13 cellular contexts compared by ENCODE assay signal in the genomic region with DNA sequence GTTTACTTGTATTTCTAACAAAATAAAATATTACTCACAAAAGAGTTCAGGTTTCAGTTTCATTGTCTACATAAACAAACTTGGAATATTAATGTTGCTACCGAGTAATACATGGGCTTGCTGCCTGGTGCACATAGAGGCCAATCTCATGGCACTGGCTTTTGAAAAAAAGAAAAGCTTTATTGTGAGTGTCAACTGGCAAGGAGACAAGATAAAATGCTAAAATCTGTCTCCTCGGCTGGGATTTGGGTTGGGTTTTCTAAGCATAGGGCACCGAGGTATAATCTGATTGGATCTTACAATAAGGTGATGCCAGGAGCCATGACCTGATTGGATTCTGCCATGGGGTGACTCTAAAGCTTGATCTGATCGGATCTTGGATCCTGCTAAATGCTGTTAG.
"Had no signal": no experiment of that assay in that cellular context is flagged by ENCODE, and none has a peak within 500 bp of the region (broad histone marks: within the 10 kb centered on the region; RNA-seq: fewer than 3 reads in every experiment).

No MANE protein-coding gene starts in this region.

- DNase-seq: activated CD4-positive, alpha-beta T cell treated with anti-CD3 and anti-CD28 coated beads for 48 hours; activated CD8-positive, alpha-beta memory T cell treated with anti-CD3 and anti-CD28 coated beads, Interleukin-2, amount 50 U/mL, for 48 hours; activated CD8-positive, alpha-beta T cell treated with anti-CD3 and anti-CD28 coated beads for 36 hours; activated naive CD8-positive, alpha-beta T cell treated with anti-CD3 and anti-CD28 coated beads, Interleukin-2, amount 10 ng/mL, durations not matched to agents 7 days and 5 days; activated T-cell treated with anti-CD3 and anti-CD28 coated beads, Interleukin-2, amount 50 U/mL, for 72 hours; brain microvascular endothelial cell; endodermal cell; left ventricle myocardium inferior; mesenchymal stem cell; psoas muscle; right lobe of liver; upper lobe of right lung had no signal

- H3K27ac ChIP-seq: brain microvascular endothelial cell, hepatocyte, left ventricle myocardium inferior, psoas muscle, right lobe of liver, upper lobe of right lung had no signal

- H2AFZ ChIP-seq: hepatocyte had no signal

- H3K4me1 ChIP-seq: left ventricle myocardium inferior, psoas muscle, right lobe of liver, upper lobe of right lung had no signal

- H3K36me3 ChIP-seq: brain microvascular endothelial cell, left ventricle myocardium inferior, right lobe of liver, upper lobe of right lung had no signal

- H3K9me3 ChIP-seq: left ventricle myocardium inferior, psoas muscle, right lobe of liver, upper lobe of right lung had no signal

- H3K4me2 ChIP-seq: hepatocyte had no signal

- ATAC-seq: activated CD8-positive, alpha-beta T cell treated with anti-CD3 and anti-CD28 coated beads for 36 hours; activated T-cell treated with anti-CD3 and anti-CD28 coated beads, Interleukin-2, amount 50 U/mL, for 72 hours; psoas muscle; right lobe of liver; upper lobe of right lung had no signal

- H3K27me3 ChIP-seq: brain microvascular endothelial cell, hepatocyte, right lobe of liver, upper lobe of right lung had no signal

- H3K79me2 ChIP-seq: hepatocyte had no signal

- H3K4me3 ChIP-seq: hepatocyte, left ventricle myocardium inferior, psoas muscle, right lobe of liver, upper lobe of right lung had no signal
